Comparison of ENCODE assay signal across 10 cellular contexts in genomic region chr1:150272379-150272840, GRCh38. TPM values are rescaled to one million over a fixed set of nuclear protein-coding genes. Genes with fewer than 3 reads are reported as not detected.
DNase-seq lines count a peak whose midpoint lies in the region; ATAC-seq and TF ChIP-seq lines count a peak whose summit lies in the region.
"Had no signal": no experiment of that assay in that cellular context is flagged by ENCODE, and none has a peak within 500 bp of the region (broad histone marks: within the 10 kb centered on the region; RNA-seq: fewer than 3 reads in every experiment).

Gene C1orf54 (plus strand): TSS chr1:150272790. CDS start chr1:150272818, 28 bp downstream.

- intact Hi-C loops in PC-9 (cut with micrococcal nuclease; ENCODE audit: unreplicated experiment), result no loop called here

- POLR2A ChIA-PET in PC-9 (lab: Charles Lee; ENCODE audit: unreplicated experiment), result no interaction called here

- H3K4me3 Mint-ChIP-seq in endothelial cell (ENCODE audit: unreplicated experiment), result peak within 1 kb of the TSS; percentile 97
- H3K4me3 Mint-ChIP-seq: memory B cell had no signal

- peak; percentile 34 for TF ChIP-seq CTCF in AG09309 (IDR thresholded peaks at IDR 0.05; ENCODE audit: control insufficient read depth, insufficient read depth, low read depth, low read length, missing control alignments)
- TF ChIP-seq CTCF in endothelial cell (IDR thresholded peaks at IDR 0.05; ENCODE audit: unreplicated experiment), result no peak
- no peak for TF ChIP-seq CTCF in PC-9 (conservative IDR thresholded peaks at IDR 0.05)

- H3K4me1 Mint-ChIP-seq in endothelial cell (ENCODE audit: unreplicated experiment), result peaks cover 66% of the 10 kb centered on the region

- CTCF ChIA-PET in PC-9 (lab: Charles Lee), result interaction anchor here (0.9 kb wide), 1 partner anchor 10 kb away, joined by 3 read pairs; no protein-coding TSS in a partner anchor

- peak within 1 kb of the TSS; percentile 26 for H3K4me3 ChIP-seq in AG09309 (ENCODE audit: control insufficient read depth, low read depth, low read length)
- peak within 1 kb of the TSS; percentile 44 to 55 for H3K4me3 ChIP-seq in muscle layer of duodenum (ENCODE audit: low read depth in 1 of 2, low read length in 2 of 2)
- no peak within 1 kb of the TSS for H3K4me3 ChIP-seq in PC-9

- DNase-seq in AG09309 (ENCODE audit: low read depth), result no peak
- DNase-seq in NCI-H2171 treated with DMSO at 0.1 percent for 48 hours (lab: John Stamatoyannopoulos, UW), result peak; percentile 42
- DNase-seq in endothelial cell (ENCODE audit: low spot score), result peak; percentile 65
- DNase-seq in NCI-H1048 (lab: John Stamatoyannopoulos, UW), result no peak
- no peak for DNase-seq in PC-9

- H3K36me3 ChIP-seq in muscle layer of duodenum (ENCODE audit: control insufficient read depth in 1 of 2, insufficient read depth in 2 of 2, low read length in 2 of 2), result no peaks in the 10 kb centered on the region
- no peaks in the 10 kb centered on the region for H3K36me3 ChIP-seq in PC-9 (ENCODE audit: low read depth)

- H3K9me3 Mint-ChIP-seq in endothelial cell (ENCODE audit: unreplicated experiment), result no peaks in the 10 kb centered on the region
- H3K9me3 Mint-ChIP-seq: memory B cell had no signal

- peaks cover 38% of the 10 kb centered on the region for H3K36me3 Mint-ChIP-seq in endothelial cell (ENCODE audit: low read depth, unreplicated experiment)

- no peaks in the 10 kb centered on the region for H3K27me3 ChIP-seq in muscle layer of duodenum (ENCODE audit: low read depth, low read length)
- no peaks in the 10 kb centered on the region for H3K27me3 ChIP-seq in PC-9 (ENCODE audit: insufficient read depth, low read depth)

- ATAC-seq in HG03469 (IDR thresholded peaks at IDR 0.05; ENCODE audit: unreplicated experiment) (no peak), HG03520 (IDR thresholded peaks at IDR 0.05; ENCODE audit: unreplicated experiment) (no peak)
- ATAC-seq: Panc1 had no signal

- H3K79me2 ChIP-seq in PC-9 (ENCODE audit: low read depth), result peaks cover 14% of the 10 kb centered on the region

- no TSS peak for BruUV-seq in PC-9 (replicated peaks; lab: Mats Ljungman, UMichigan)

- H3K4me2 ChIP-seq in PC-9, result no peak within 1 kb of the TSS

- H3K9me3 ChIP-seq in muscle layer of duodenum (ENCODE audit: control insufficient read depth in 1 of 2, low read length in 2 of 2), result no peaks in the 10 kb centered on the region
- H3K9me3 ChIP-seq in PC-9 (ENCODE audit: insufficient read depth, low read depth), result no peaks in the 10 kb centered on the region

- H3K9me2 ChIP-seq in PC-9 (ENCODE audit: insufficient read depth), result no peaks in the 10 kb centered on the region

- H3K4me1 ChIP-seq in muscle layer of duodenum (ENCODE audit: control insufficient read depth in 1 of 2, insufficient read depth in 2 of 2, low read length in 2 of 2), result peaks cover 5 to 23% of the 10 kb centered on the region in 2 donors
- peaks cover 10% of the 10 kb centered on the region; the same call in 1 of the 2 replicates for H3K4me1 ChIP-seq in PC-9 (replicated peaks; ENCODE audit: insufficient read depth)

- H2AFZ ChIP-seq in PC-9, result no peak within 1 kb of the TSS

- H3K27ac ChIP-seq in muscle layer of duodenum (ENCODE audit: low read length) (peak within 1 kb of the TSS; percentile 40), PC-9 (no peak within 1 kb of the TSS)

- H4K20me1 ChIP-seq in PC-9 (ENCODE audit: insufficient read depth), result 0 out of 2 replicates have a peak, but pooled peaks cover 4% of the 10 kb centered on the region

- H3K27ac Mint-ChIP-seq in endothelial cell (ENCODE audit: unreplicated experiment), result peak within 1 kb of the TSS; percentile 98
- H3K27ac Mint-ChIP-seq: memory B cell had no signal

- H3K27me3 Mint-ChIP-seq in endothelial cell (ENCODE audit: unreplicated experiment), result peaks cover 23% of the 10 kb centered on the region
- H3K27me3 Mint-ChIP-seq: memory B cell had no signal

- H3F3A ChIP-seq in PC-9 (ENCODE audit: insufficient read depth, low read depth), result no peaks in the 10 kb centered on the region; the same call in 1 of the 2 replicates

RNA-seq across cellular contexts. Expression of gene C1orf54, which starts in this region (rescaled TPM):
- total RNA-seq in endothelial cell (ENCODE audit: unreplicated experiment) (411 TPM), PC-9 (2021) (1.4 and 1.8 TPM in 2 replicates)

Comparison
In these comparisons a context has a peak if more than half of its experiments do, and no peak if none do; other contexts are left out.
1. RNA of gene C1orf54 (total RNA-seq): 411 TPM in endothelial cell (single experiment); 1.4 to 1.8 TPM in PC-9; every median in the first group is over 100 times any median in the second.
2. DNase-seq: peak in NCI-H2171 treated with DMSO at 0.1 percent for 48 hours (single experiment) and endothelial cell (single experiment); none in AG09309 (single experiment), NCI-H1048 (single experiment) and PC-9 (0 of 2).